1 cellular context compared by ENCODE assay signal in the genomic region with DNA sequence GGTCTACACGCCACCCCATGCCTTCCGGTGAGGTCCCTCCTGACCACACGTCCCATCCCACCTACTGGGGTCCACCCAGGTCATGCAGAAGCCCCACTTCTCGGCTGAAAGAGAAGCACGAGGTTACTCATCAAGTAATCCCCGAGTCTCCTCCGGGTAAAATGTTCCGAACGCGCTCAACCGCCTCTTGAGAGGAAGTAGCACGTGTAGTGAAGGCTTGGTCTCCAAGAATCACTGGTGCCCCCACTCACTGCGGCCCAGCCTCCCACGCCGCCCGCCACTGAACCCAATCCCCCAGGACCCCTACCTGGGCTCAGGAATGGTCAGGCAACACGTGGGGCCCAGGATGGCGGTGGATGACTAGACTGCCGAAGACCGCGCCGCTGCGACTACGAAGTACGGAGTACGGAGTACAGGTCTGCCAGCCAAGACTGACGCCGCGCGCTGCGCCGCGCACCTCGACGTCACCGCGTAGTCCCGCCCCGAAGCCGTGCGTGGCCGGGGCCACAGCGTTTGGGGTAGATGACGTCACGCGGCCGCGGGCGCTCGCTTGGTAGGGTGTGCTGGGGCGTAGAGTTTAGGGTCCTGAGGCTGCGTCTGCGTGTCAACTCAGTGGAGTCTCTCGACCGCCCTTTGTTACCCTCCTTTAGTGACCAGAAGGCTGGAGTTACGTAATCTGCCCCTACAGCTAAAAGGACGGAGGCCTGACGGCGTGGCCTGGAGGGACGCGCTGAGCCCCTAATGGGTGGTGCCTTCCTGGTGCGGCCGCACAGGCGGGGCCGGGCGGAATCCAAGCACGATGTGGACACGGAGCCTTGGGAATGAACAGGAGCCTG.
A peak's percentile ranks its signal among the peaks of the same experiment; 100 is the strongest.
TF ChIP-seq lines count a peak whose summit lies in the region.

No MANE protein-coding gene starts in this region.

TF ChIP-seq in A549, 52 proteins besides CTCF, POLR2A, EP300 and RAD21 (continued from another document):
- peak; percentile 44; the same call in 1 of the 2 replicates for TF ChIP-seq REST (IDR thresholded peaks at IDR 0.05)
- TF ChIP-seq ESRRA (IDR thresholded peaks at IDR 0.05; ENCODE audit: borderline replicate concordance, low read length): no peak
- no peak for TF ChIP-seq MAFK (IDR thresholded peaks at IDR 0.05; ENCODE audit: partially characterized antibody)
- no peak; the same call in 1 of the 2 replicates for TF ChIP-seq HOXB5 (CRISPR knock-in tag; IDR thresholded peaks at IDR 0.05)
- TF ChIP-seq ZC3H11A (IDR thresholded peaks at IDR 0.05): no peak
- TF ChIP-seq EHF (CRISPR knock-in tag; IDR thresholded peaks at IDR 0.05): peak; percentile 49; the same call in 1 of the 2 replicates
- no peak for TF ChIP-seq ZSCAN20 (CRISPR knock-in tag; IDR thresholded peaks at IDR 0.05)
- TF ChIP-seq SREBF2 (IDR thresholded peaks at IDR 0.05): no peak
- TF ChIP-seq BHLHE40 (IDR thresholded peaks at IDR 0.05; ENCODE audit: low read depth, low read length): no peak
- TF ChIP-seq NPAS2 (CRISPR knock-in tag; IDR thresholded peaks at IDR 0.05; ENCODE audit: borderline replicate concordance): no peak
- TF ChIP-seq, protein P1, sequence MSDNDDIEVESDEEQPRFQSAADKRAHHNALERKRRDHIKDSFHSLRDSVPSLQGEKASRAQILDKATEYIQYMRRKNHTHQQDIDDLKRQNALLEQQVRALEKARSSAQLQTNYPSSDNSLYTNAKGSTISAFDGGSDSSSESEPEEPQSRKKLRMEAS (IDR thresholded peaks at IDR 0.05): peak; percentile 100
- no peak for TF ChIP-seq HDAC2 (IDR thresholded peaks at IDR 0.05)
- peak; percentile 100 for TF ChIP-seq MYC (IDR thresholded peaks at IDR 0.05; ENCODE audit: borderline replicate concordance, low read length)
- TF ChIP-seq EHMT2 (IDR thresholded peaks at IDR 0.05; ENCODE audit: low read depth): no peak
- 0 out of 2 replicates have a peak, but pooled peaks have one; percentile 24 for TF ChIP-seq GATA3 (IDR thresholded peaks at IDR 0.05; ENCODE audit: borderline replicate concordance)
- TF ChIP-seq FOXS1 (CRISPR knock-in tag; IDR thresholded peaks at IDR 0.05): no peak
- no peak for TF ChIP-seq HEYL (CRISPR knock-in tag; IDR thresholded peaks at IDR 0.05)
- TF ChIP-seq ATOH8 (CRISPR knock-in tag; IDR thresholded peaks at IDR 0.05; ENCODE audit: low read depth): peak; percentile 31; the same call in 1 of the 2 replicates
- no peak for TF ChIP-seq TFCP2L1 (CRISPR knock-in tag; IDR thresholded peaks at IDR 0.05)
- peak; percentile 89 for TF ChIP-seq PHF8 (IDR thresholded peaks at IDR 0.05; ENCODE audit: borderline replicate concordance, low read depth)
- no peak for TF ChIP-seq RNF2 (IDR thresholded peaks at IDR 0.05; ENCODE audit: borderline replicate concordance, low read depth)
- TF ChIP-seq ZFP36 (IDR thresholded peaks at IDR 0.05; ENCODE audit: borderline replicate concordance, partially characterized antibody): no peak
- 0 out of 2 replicates have a peak, but pooled peaks have one; percentile 52 for TF ChIP-seq HOXB13 (CRISPR knock-in tag; IDR thresholded peaks at IDR 0.05; ENCODE audit: low read depth)
- TF ChIP-seq, protein P2, sequence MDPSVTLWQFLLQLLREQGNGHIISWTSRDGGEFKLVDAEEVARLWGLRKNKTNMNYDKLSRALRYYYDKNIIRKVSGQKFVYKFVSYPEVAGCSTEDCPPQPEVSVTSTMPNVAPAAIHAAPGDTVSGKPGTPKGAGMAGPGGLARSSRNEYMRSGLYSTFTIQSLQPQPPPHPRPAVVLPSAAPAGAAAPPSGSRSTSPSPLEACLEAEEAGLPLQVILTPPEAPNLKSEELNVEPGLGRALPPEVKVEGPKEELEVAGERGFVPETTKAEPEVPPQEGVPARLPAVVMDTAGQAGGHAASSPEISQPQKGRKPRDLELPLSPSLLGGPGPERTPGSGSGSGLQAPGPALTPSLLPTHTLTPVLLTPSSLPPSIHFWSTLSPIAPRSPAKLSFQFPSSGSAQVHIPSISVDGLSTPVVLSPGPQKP (IDR thresholded peaks at IDR 0.05; ENCODE audit: low read depth, low read length): no peak
- TF ChIP-seq KDM5A (IDR thresholded peaks at IDR 0.05): no peak
- peak; percentile 53; the same call in 1 of the 2 replicates for TF ChIP-seq RFX5 (IDR thresholded peaks at IDR 0.05)
- TF ChIP-seq BCL3 (IDR thresholded peaks at IDR 0.05): peak; percentile 99
- no peak for TF ChIP-seq FOSL2 (IDR thresholded peaks at IDR 0.05)
- TF ChIP-seq FOSL2 (CRISPR knock-in tag; IDR thresholded peaks at IDR 0.05): peak; percentile 85
- no peak; the same call in 1 of the 2 replicates for TF ChIP-seq TP53 (CRISPR knock-in tag; IDR thresholded peaks at IDR 0.05)
- peak; percentile 94 to 98 for TF ChIP-seq JUN (IDR thresholded peaks at IDR 0.05)
- peak; percentile 74 for TF ChIP-seq E2F6 (IDR thresholded peaks at IDR 0.05; ENCODE audit: borderline replicate concordance, low read depth)
